2 cellular contexts compared by ENCODE assay signal in the genomic region with DNA sequence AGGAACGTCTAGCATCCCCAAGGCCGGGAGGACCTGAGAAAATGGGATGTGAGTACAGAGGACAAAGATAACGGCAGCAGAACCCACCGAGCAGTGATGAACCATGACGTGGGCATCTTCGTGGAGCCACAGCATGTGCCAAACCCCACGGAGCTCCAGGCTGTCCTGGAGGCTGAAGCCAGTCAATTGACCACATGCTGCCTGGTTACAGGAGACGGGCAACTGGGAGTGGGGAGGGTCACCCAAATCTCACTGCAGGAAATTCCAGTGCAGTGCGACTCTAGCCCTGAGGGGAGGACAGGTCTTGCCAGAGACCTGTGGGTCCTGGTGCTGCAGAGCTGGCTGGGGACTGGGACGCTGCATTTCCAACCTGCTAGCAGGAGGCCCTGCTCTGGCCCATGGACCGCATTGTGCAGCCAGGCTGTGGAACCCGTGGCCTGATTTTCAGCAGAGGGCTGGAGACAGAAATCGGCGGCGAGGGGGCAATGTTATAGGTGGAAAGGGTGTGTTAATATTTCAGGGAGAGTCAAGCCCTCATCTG.
TF ChIP-seq lines count a peak whose summit lies in the region.

No MANE protein-coding gene starts in this region.

TF ChIP-seq in HepG2, 621 proteins besides CTCF, POLR2A, EP300 and RAD21:
- TF ChIP-seq SOX13 (IDR thresholded peaks at IDR 0.05) (no peak), SOX13 (CRISPR knock-in tag; conservative IDR thresholded peaks at IDR 0.05 in 1 of 2, IDR thresholded peaks at IDR 0.05 in 1 of 2) (no peak), CERS6 (CRISPR knock-in tag; IDR thresholded peaks at IDR 0.05) (no peak), NR1H2 (CRISPR knock-in tag; IDR thresholded peaks at IDR 0.05; ENCODE audit: borderline replicate concordance, low read depth) (no peak), SP2 (CRISPR knock-in tag; IDR thresholded peaks at IDR 0.05) (no peak), JUNB (CRISPR knock-in tag; IDR thresholded peaks at IDR 0.05; ENCODE audit: borderline replicate concordance) (no peak), CC2D1A (CRISPR knock-in tag; IDR thresholded peaks at IDR 0.05) (no peak), ZNF274 (CRISPR knock-in tag; IDR thresholded peaks at IDR 0.05) (no peak), ZSCAN9 (CRISPR knock-in tag; IDR thresholded peaks at IDR 0.05; ENCODE audit: borderline replicate concordance) (no peak), ZNF737 (CRISPR knock-in tag; IDR thresholded peaks at IDR 0.05; ENCODE audit: borderline replicate concordance) (no peak), HCFC1 (IDR thresholded peaks at IDR 0.05; ENCODE audit: low read depth, low read length) (no peak), MXI1 (IDR thresholded peaks at IDR 0.05; ENCODE audit: borderline replicate concordance, low read depth, low read length) (no peak), ZNF24 (IDR thresholded peaks at IDR 0.05) (no peak), ZNF563 (CRISPR knock-in tag; IDR thresholded peaks at IDR 0.05) (no peak), PPARG (CRISPR knock-in tag; conservative IDR thresholded peaks at IDR 0.05) (no peak), ZBTB8A (CRISPR knock-in tag; IDR thresholded peaks at IDR 0.05; ENCODE audit: borderline replicate concordance, low read depth) (no peak), POGK (CRISPR knock-in tag; conservative IDR thresholded peaks at IDR 0.05) (no peak), SPEN (CRISPR knock-in tag; IDR thresholded peaks at IDR 0.05; ENCODE audit: low read depth) (no peak)
- TF ChIP-seq, protein P1, sequence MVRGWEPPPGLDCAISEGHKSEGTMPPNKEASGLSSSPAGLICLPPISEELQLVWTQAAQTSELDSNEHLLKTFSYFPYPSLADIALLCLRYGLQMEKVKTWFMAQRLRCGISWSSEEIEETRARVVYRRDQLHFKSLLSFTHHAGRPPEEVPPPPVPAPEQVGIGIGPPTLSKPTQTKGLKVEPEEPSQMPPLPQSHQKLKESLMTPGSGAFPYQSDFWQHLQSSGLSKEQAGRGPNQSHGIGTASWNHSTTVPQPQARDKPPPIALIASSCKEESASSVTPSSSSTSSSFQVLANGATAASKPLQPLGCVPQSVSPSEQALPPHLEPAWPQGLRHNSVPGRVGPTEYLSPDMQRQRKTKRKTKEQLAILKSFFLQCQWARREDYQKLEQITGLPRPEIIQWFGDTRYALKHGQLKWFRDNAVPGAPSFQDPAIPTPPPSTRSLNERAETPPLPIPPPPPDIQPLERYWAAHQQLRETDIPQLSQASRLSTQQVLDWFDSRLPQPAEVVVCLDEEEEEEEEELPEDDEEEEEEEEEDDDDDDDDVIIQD (CRISPR knock-in tag; IDR thresholded peaks at IDR 0.05; ENCODE audit: low read depth) = no peak

TF ChIP-seq in H1, 55 proteins besides CTCF, POLR2A, EP300 and RAD21:
- TF ChIP-seq SAP30 (IDR thresholded peaks at IDR 0.05; ENCODE audit: insufficient read depth, insufficient replicate concordance, low read length) = no peak
- TF ChIP-seq, protein P2, sequence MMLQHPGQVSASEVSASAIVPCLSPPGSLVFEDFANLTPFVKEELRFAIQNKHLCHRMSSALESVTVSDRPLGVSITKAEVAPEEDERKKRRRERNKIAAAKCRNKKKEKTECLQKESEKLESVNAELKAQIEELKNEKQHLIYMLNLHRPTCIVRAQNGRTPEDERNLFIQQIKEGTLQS (IDR thresholded peaks at IDR 0.05; ENCODE audit: insufficient read depth, low read depth, low read length) = no peak
- TF ChIP-seq KDM4A (IDR thresholded peaks at IDR 0.05; ENCODE audit: low read depth, low read length, severe bottlenecking) = no peak
- no peak for TF ChIP-seq GABPA (IDR thresholded peaks at IDR 0.05; ENCODE audit: borderline replicate concordance, insufficient read depth, low read length)
- TF ChIP-seq JUN (IDR thresholded peaks at IDR 0.05; ENCODE audit: low read depth, low read length) = no peak
- TF ChIP-seq TAF1 (IDR thresholded peaks at IDR 0.05; ENCODE audit: low read depth, low read length) = no peak
- no peak for TF ChIP-seq PHF8 (conservative IDR thresholded peaks at IDR 0.05; ENCODE audit: low read depth, low read length)
- no peak for TF ChIP-seq SIN3A (conservative IDR thresholded peaks at IDR 0.05 in 1 of 2, IDR thresholded peaks at IDR 0.05 in 1 of 2; ENCODE audit: low read depth in 1 of 2, low read length in 2 of 2)
